ENCODE assay signal across 7 cellular contexts in genomic region chr4:188391349-188391748, GRCh38.
DNase-seq lines count a peak whose midpoint lies in the region; TF ChIP-seq lines count a peak whose summit lies in the region.
"Not testable (repeated sequence)": the region's sequence is repeated elsewhere in the genome, so short reads cannot be mapped to it uniquely, and the experiment has no call there.

No MANE protein-coding gene starts in this region.

- not testable (repeated sequence) for H2BK15ac ChIP-seq in H9 (ENCODE audit: low read depth, low read length)

- not testable (repeated sequence) for H3K23ac ChIP-seq in H9 (ENCODE audit: insufficient read length, low read depth, low read length)

- H3K4me1 Mint-ChIP-seq in H9 = peaks cover 10 to 16% of the 10 kb centered on the region in 2 experiments

- TF ChIP-seq CTCF in BE2C (IDR thresholded peaks at IDR 0.05; ENCODE audit: low read depth, low read length) (peak; percentile 13; the same call in 1 of the 2 replicates), H9 (conservative IDR thresholded peaks at IDR 0.05) (peak; percentile 48; the same call in 2 of the 3 replicates), LNCaP clone FGC (IDR thresholded peaks at IDR 0.05; ENCODE audit: control insufficient read depth, extremely low read depth, insufficient read depth) (0 out of 2 replicates have a peak, but pooled peaks have one; percentile 15), brain microvascular endothelial cell (IDR thresholded peaks at IDR 0.05; ENCODE audit: low read depth, low read length, missing control alignments) (peak; percentile 11), fibroblast of mammary gland (conservative IDR thresholded peaks at IDR 0.05; ENCODE audit: control insufficient read depth, insufficient read depth, low read depth, low read length) (peak; percentile 16), testis (IDR thresholded peaks at IDR 0.05) (peak in 1 of 3 experiments; percentile 7)

- H3T11ph ChIP-seq in H9 (ENCODE audit: low read length) = not testable (repeated sequence)

- H3K79me2 ChIP-seq in H9 (ENCODE audit: insufficient read depth, low read length) = not testable (repeated sequence)

- in situ Hi-C loops in brain microvascular endothelial cell (cut with HindIII; ENCODE audit: low pct_ligation_motif_present, low sequenced_read_pairs) = not testable (repeated sequence)

- not testable (repeated sequence) for H2BK20ac ChIP-seq in H9 (ENCODE audit: low read depth, low read length, poor library complexity, severe bottlenecking)

- not testable (repeated sequence) for H4K20me1 ChIP-seq in H9 (ENCODE audit: control insufficient read depth, insufficient read depth, insufficient read length)

- not testable (repeated sequence) for H4K91ac ChIP-seq in H9 (ENCODE audit: insufficient read length, low read depth, low read length)

- not testable (repeated sequence) for H3K27ac Mint-ChIP-seq in H9

- H3K79me1 ChIP-seq in H9 (ENCODE audit: insufficient read depth, low read depth, low read length, poor library complexity, severe bottlenecking) = not testable (repeated sequence)

- no CpG with 5 or more reads among the region's 8 CpGs for WGBS in H9 (ENCODE audit: extremely low coverage, insufficient read length, low lambda C conversion rate)
- whole genome bisulfite sequencing in testis, 2 donors = 95 to 96% methylated on average over 8 of the region's 8 CpGs

- H3K23me2 ChIP-seq in H9 (ENCODE audit: insufficient read length, low read depth, low read length, poor library complexity, severe bottlenecking) = not testable (repeated sequence)

- H3K9me3 Mint-ChIP-seq in H9 = peaks cover 27 to 39% of the 10 kb centered on the region in 2 experiments

- not testable (repeated sequence) for H3K4me2 ChIP-seq in H9 (ENCODE audit: insufficient read depth, insufficient read length, low read length)

- not testable (repeated sequence) for DNase-seq in BE2C; LNCaP clone FGC (ENCODE audit: low read depth); brain microvascular endothelial cell; fibroblast of mammary gland (ENCODE audit: low read depth)
- DNase-seq in H9 = peak; percentile 32
- DNase-seq in RPMI7951 (ENCODE audit: low read depth) = peak; percentile 32
- DNase-seq in testis = peak; percentile 52

- not testable (repeated sequence) for H3K14ac ChIP-seq in H9 (ENCODE audit: insufficient read depth, low read length)

- not testable (repeated sequence) for H2AK5ac ChIP-seq in H9 (ENCODE audit: insufficient read length, low read length)

- H3K27me3 ChIP-seq in BE2C; H9 (ENCODE audit: insufficient read depth, low read length); brain microvascular endothelial cell (replicated peaks); testis: not testable (repeated sequence)

- not testable (repeated sequence) for H3K18ac ChIP-seq in H9 (ENCODE audit: insufficient read length, low read depth, low read length)

- intact Hi-C loops in testis (cut with DNase I; ENCODE audit: low total_unique reads) = not testable (repeated sequence)

- H3K9ac ChIP-seq in H9 (ENCODE audit: extremely low read depth, insufficient read length, low read length) = not testable (repeated sequence)

- H3K27ac ChIP-seq in H9 (ENCODE audit: insufficient read length, low read depth, low read length); brain microvascular endothelial cell; testis: not testable (repeated sequence)

- H3K27me3 Mint-ChIP-seq in H9 (ENCODE audit: low read depth) = not testable (repeated sequence)

- TF ChIP-seq POLR2A in testis (IDR thresholded peaks at IDR 0.05) = not testable (repeated sequence)

- H3K36me3 ChIP-seq in BE2C; brain microvascular endothelial cell (replicated peaks); testis (ENCODE audit: low read depth, missing control alignments): not testable (repeated sequence)

- H3K4me1 ChIP-seq in BE2C; H9 (ENCODE audit: insufficient read depth, low read length); testis: not testable (repeated sequence)

- not testable (repeated sequence) for H2AFZ ChIP-seq in H9 (ENCODE audit: low read length)

- H3K36me3 Mint-ChIP-seq in H9 (ENCODE audit: insufficient read depth in 1 of 3, low read depth in 3 of 3) = peaks cover 26 to 30% (median 26%) of the 10 kb centered on the region in 3 experiments

- not testable (repeated sequence) for H2BK120ac ChIP-seq in H9 (ENCODE audit: low read depth, low read length, poor library complexity, severe bottlenecking)

- H3K9me3 ChIP-seq in BE2C, testis: not testable (repeated sequence)
- H3K9me3 ChIP-seq in H9 (ENCODE audit: control insufficient read depth, low read depth, low read length) = peaks cover 16% of the 10 kb centered on the region

- H3K4me3 Mint-ChIP-seq in H9 = not testable (repeated sequence)

- not testable (repeated sequence) for H3K4me3 ChIP-seq in BE2C (ENCODE audit: low read depth, low read length); LNCaP clone FGC (ENCODE audit: low read depth, low read length); brain microvascular endothelial cell (ENCODE audit: low read depth, low read length); fibroblast of mammary gland (ENCODE audit: control insufficient read depth, low read depth, low read length); testis

- H4K8ac ChIP-seq in H9 (replicated peaks; ENCODE audit: insufficient read length, low read depth, low read length) = not testable (repeated sequence)

- not testable (repeated sequence) for H3K4ac ChIP-seq in H9 (ENCODE audit: low read depth, low read length)

- not testable (repeated sequence) for H4K5ac ChIP-seq in H9 (ENCODE audit: insufficient read length, low read depth, low read length)

- H2BK12ac ChIP-seq in H9 (ENCODE audit: insufficient read length, low read depth, low read length) = not testable (repeated sequence)

- not testable (repeated sequence) for H3K56ac ChIP-seq in H9 (ENCODE audit: insufficient read length, low read depth, low read length)

- not testable (repeated sequence) for H2BK5ac ChIP-seq in H9 (ENCODE audit: insufficient read length, low read length)
